Comparison of ENCODE assay signal across 8 cellular contexts in genomic region chr6:26521485-26522391, GRCh38. TPM values are rescaled to one million over a fixed set of nuclear protein-coding genes. Genes with fewer than 3 reads are reported as not detected.
DNase-seq lines count a peak whose midpoint lies in the region; ATAC-seq, FAIRE-seq and TF ChIP-seq lines count a peak whose summit lies in the region.

No MANE protein-coding gene starts in this region.

- no peak for TF ChIP-seq CTCF in liver (IDR thresholded peaks at IDR 0.05; ENCODE audit: low read depth, low read length, missing input control)

- peaks cover 0 to 6% (median 1%) of the 10 kb centered on the region in 4 donors for H3K4me1 ChIP-seq in liver (ENCODE audit: control insufficient read depth in 4 of 4, insufficient read depth in 4 of 4, low read length in 3 of 4)

- H3K9ac ChIP-seq in liver (ENCODE audit: low read depth in 1 of 2, low read length in 2 of 2): peak overlapping the region; percentile 60 to 78

- H3K36me3 Mint-ChIP-seq in dendritic cell treated with granulocyte-macrophage colony-stimulating factor and Interleukin-4, amounts not matched to agents 40 ng/mL and 50 ng/mL, for 4 days (ENCODE audit: low read depth): no peaks in the 10 kb centered on the region

- TF ChIP-seq POLR2A in GM12892 (IDR thresholded peaks at IDR 0.05; ENCODE audit: low read depth, low read length): peak; percentile 44; the same call in 1 of the 2 replicates

- WGBS in liver: 36% methylated on average over 76 of the region's 76 CpGs

- peak in 1 of 2 donors; percentile 4 for TF ChIP-seq RAD21 in liver (IDR thresholded peaks at IDR 0.05)

- DNase-seq in GM12892 (ENCODE audit: insufficient read length): peak; percentile 70
- DNase-seq in NCI-H146 (lab: John Stamatoyannopoulos, UW): peak; percentile 85
- DNase-seq in activated CD4-positive, alpha-beta T cell treated with anti-CD3 and anti-CD28 coated beads for 48 hours: peak; percentile 69
- DNase-seq in stimulated activated CD4-positive, alpha-beta T cell treated with anti-CD3 and anti-CD28 coated beads, Interleukin-4, amount 100 ng/mL, for 24 hours: peak; percentile 59
- DNase-seq in NCI-H526 treated with DMSO at 0.1 percent for 48 hours (lab: John Stamatoyannopoulos, UW): no peak

- peaks cover 45% of the 10 kb centered on the region for H3K4me1 Mint-ChIP-seq in dendritic cell treated with granulocyte-macrophage colony-stimulating factor and Interleukin-4, amounts not matched to agents 40 ng/mL and 50 ng/mL, for 4 days (ENCODE audit: low read depth)

- no peaks in the 10 kb centered on the region for H3K27me3 Mint-ChIP-seq in dendritic cell treated with granulocyte-macrophage colony-stimulating factor and Interleukin-4, amounts not matched to agents 40 ng/mL and 50 ng/mL, for 4 days

- peak overlapping the region; percentile 79 to 86 for H3K27ac ChIP-seq in liver (ENCODE audit: low read depth in 1 of 2, low read length in 2 of 2)

- peak; percentile 84 for ATAC-seq in HG02642 (IDR thresholded peaks at IDR 0.05; ENCODE audit: poor library complexity, unreplicated experiment)

- no peaks in the 10 kb centered on the region for H3K27me3 ChIP-seq in liver (ENCODE audit: control insufficient read depth in 4 of 4, insufficient read depth in 4 of 4, low read length in 3 of 4)

- H3K9me3 Mint-ChIP-seq in dendritic cell treated with granulocyte-macrophage colony-stimulating factor and Interleukin-4, amounts not matched to agents 40 ng/mL and 50 ng/mL, for 4 days: no peaks in the 10 kb centered on the region

- no peaks in the 10 kb centered on the region for H3K9me3 ChIP-seq in liver (ENCODE audit: control insufficient read depth in 4 of 4, low read length in 3 of 4)

- no peaks in the 10 kb centered on the region for H3K36me3 ChIP-seq in liver (ENCODE audit: control insufficient read depth in 4 of 4, insufficient read depth in 3 of 4, low read depth in 1 of 4, low read length in 3 of 4)

- peak overlapping the region; percentile 84 for H3K4me3 Mint-ChIP-seq in dendritic cell treated with granulocyte-macrophage colony-stimulating factor and Interleukin-4, amounts not matched to agents 40 ng/mL and 50 ng/mL, for 4 days

- H3K4me3 ChIP-seq in liver (ENCODE audit: low read depth in 1 of 3, low read length in 3 of 3): peak overlapping the region; percentile 37 to 81 (median 49)

- peak overlapping the region; percentile 98 for H3K27ac Mint-ChIP-seq in dendritic cell treated with granulocyte-macrophage colony-stimulating factor and Interleukin-4, amounts not matched to agents 40 ng/mL and 50 ng/mL, for 4 days

- intact Hi-C loops in dendritic cell treated with granulocyte-macrophage colony-stimulating factor and Interleukin-4, amounts not matched to agents 40 ng/mL and 50 ng/mL, for 4 days (cut with micrococcal nuclease): loop anchor here (2.0 to 5.0 kb wide), 2 partner anchors 15 to 44 kb away; no protein-coding TSS in a partner anchor

- peak; percentile 9 for FAIRE-seq in GM12892 (lab: Jason Lieb, UNC)

TF ChIP-seq in liver, 16 proteins besides CTCF, POLR2A, EP300 and RAD21:
- TF ChIP-seq GABPA (IDR thresholded peaks at IDR 0.05 in 1 of 2, conservative IDR thresholded peaks at IDR 0.05 in 1 of 2): no peak
- TF ChIP-seq SP1 (IDR thresholded peaks at IDR 0.05): peak; percentile 21

RNA-seq across cellular contexts. Expression of gene HMGN4, which starts 16.4 kb away (rescaled TPM):
- polyA plus RNA-seq in GM12892 (2012; ENCODE audit: missing spikeins): 93.1 TPM
- 10 to 100 TPM; 10.2 to 13.3 TPM for total RNA-seq in liver
- 1 to 10 TPM; 8.2 to 9.9 TPM for polyA plus RNA-seq in liver

RNA-seq across cellular contexts. Expression of gene BTN1A1, which starts 21.6 kb away (rescaled TPM):
- 0.70 TPM for polyA plus RNA-seq in GM12892 (2012; ENCODE audit: missing spikeins)
- not detected for total RNA-seq in liver
- polyA plus RNA-seq in liver: under 1 TPM in 1 of 2 donors, not detected in 1; 0.06 TPM
